Comparison of ENCODE assay signal across 25 cellular contexts in the genomic region with DNA sequence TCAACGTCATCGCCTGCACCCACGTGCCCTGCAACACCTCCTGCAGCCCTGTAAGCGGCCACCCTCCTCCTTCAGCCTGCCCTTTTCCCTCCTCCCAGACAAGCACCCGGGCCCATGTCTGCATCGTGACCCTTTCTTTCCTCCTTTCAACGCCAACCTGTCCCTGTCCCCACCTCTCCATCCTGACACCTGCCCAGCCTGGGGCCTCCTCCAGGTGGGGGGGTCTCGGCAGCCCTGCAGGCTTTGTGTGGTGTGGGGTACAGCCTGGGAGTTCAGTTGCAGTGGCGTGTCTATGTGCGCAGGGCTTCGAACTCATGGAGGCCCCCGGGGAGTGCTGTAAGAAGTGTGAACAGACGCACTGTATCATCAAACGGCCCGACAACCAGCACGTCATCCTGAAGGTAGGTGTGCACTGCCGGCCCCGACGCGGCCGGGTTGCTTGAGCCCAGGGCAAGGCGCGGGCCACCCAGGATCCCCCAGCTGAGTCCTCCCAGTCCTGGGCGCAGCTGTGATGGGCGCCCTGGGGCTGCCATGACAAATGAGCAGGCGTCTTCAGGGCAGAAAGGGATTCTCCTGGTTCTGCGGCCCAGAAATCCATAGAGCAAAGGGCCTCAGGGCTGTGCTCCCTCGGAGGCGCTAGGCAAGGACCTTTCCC. TPM values are rescaled to one million over a fixed set of nuclear protein-coding genes. Genes with fewer than 3 reads are reported as not detected.
DNase-seq lines count a peak whose midpoint lies in the region; ATAC-seq and TF ChIP-seq lines count a peak whose summit lies in the region.
"Had no signal": no experiment of that assay in that cellular context is flagged by ENCODE, and none has a peak within 500 bp of the region (broad histone marks: within the 10 kb centered on the region; RNA-seq: fewer than 3 reads in every experiment).

No MANE protein-coding gene starts in this region.

- no peak overlapping the region for H3K4me3 Mint-ChIP-seq in natural killer cell treated with Interleukin-12 subunit alpha and Interleukin-12 subunit beta and Interleukin-15 and Interleukin-18, amount 100 ng/mL, for 72 hours
- no peak overlapping the region for H3K4me3 Mint-ChIP-seq in natural killer cell
- H3K4me3 Mint-ChIP-seq: CD4-positive, alpha-beta memory T cell; H9 had no signal

- no peak overlapping the region for H4K91ac ChIP-seq in neuronal stem cell (ENCODE audit: low read depth, low read length, poor library complexity)

- in situ Hi-C loops in GM13977 (cut with MboI; ENCODE audit: low pct_unique_long_range_greater_than_20kb, low sequenced_read_pairs, unreplicated experiment) = no loop called here

- H3K79me1 ChIP-seq in neuronal stem cell (ENCODE audit: low read depth, low read length) = no peaks in the 10 kb centered on the region

- DNase-seq in Right ventricle myocardium superior (peak; percentile 16), right atrium auricular region (ENCODE audit: low spot score) (no peak), natural killer cell (no peak), neuronal stem cell (ENCODE audit: low spot score) (no peak), Peyer's patch (no peak), GM13977 (ENCODE audit: low spot score) (no peak)
- peak; percentile 37 for DNase-seq in natural killer cell treated with Interleukin-12 subunit alpha and Interleukin-12 subunit beta and Interleukin-15 and Interleukin-18, amount 100 ng/mL, for 72 hours (ENCODE audit: low spot score)
- DNase-seq: 8988T, ACHN, AML-193, BE2C, Calu3, COR-L47, DMS53, DMS79 treated with DMSO at 0.1 percent for 48 hours, GF-D8, GM23248, H9 had no signal

- H2BK12ac ChIP-seq in neuronal stem cell (ENCODE audit: low read length) = no peak overlapping the region

- no CpG with 5 or more reads among the region's 29 CpGs for WGBS in neuronal stem cell (ENCODE audit: extremely low coverage in 2 of 2, insufficient read length in 2 of 2, insufficient replicate concordance in 1 of 2), 2 donors

- H3K18ac ChIP-seq in neuronal stem cell (ENCODE audit: low read length) = peak overlapping the region; percentile 20

- H3K27me3 ChIP-seq in right atrium auricular region (no peaks in the 10 kb centered on the region), neuronal stem cell (ENCODE audit: control insufficient read depth in 3 of 3, insufficient read depth in 3 of 3, low read depth in 1 of 3, low read length in 3 of 3) (peaks cover 0 to 1% (median 0%) of the 10 kb centered on the region in 3 experiments), Peyer's patch (no peaks in the 10 kb centered on the region)
- H3K27me3 ChIP-seq: BE2C; BLaER1 treated with 17β-estradiol and CSF1 and Interleukin-3, amounts not matched to agents 10 nM and 100 nM had no signal

- no peaks in the 10 kb centered on the region for H3K27me3 Mint-ChIP-seq in natural killer cell treated with Interleukin-12 subunit alpha and Interleukin-12 subunit beta and Interleukin-15 and Interleukin-18, amount 100 ng/mL, for 72 hours
- peaks cover 0 to 4% of the 10 kb centered on the region in 2 donors for H3K27me3 Mint-ChIP-seq in natural killer cell (ENCODE audit: low read depth in 2 of 2)

- no peak for ATAC-seq in Right ventricle myocardium superior (ENCODE audit: poor library complexity)
- no peak for ATAC-seq in natural killer cell treated with Interleukin-12 subunit alpha and Interleukin-12 subunit beta and Interleukin-15 and Interleukin-18, amount 100 ng/mL, for 72 hours
- ATAC-seq in natural killer cell = no peak
- ATAC-seq: A549, HCT116 had no signal

- H2AK5ac ChIP-seq in neuronal stem cell (ENCODE audit: low read depth, low read length) = peak overlapping the region; percentile 56

- H3K27ac Mint-ChIP-seq in natural killer cell treated with Interleukin-12 subunit alpha and Interleukin-12 subunit beta and Interleukin-15 and Interleukin-18, amount 100 ng/mL, for 72 hours = no peak overlapping the region
- no peak overlapping the region for H3K27ac Mint-ChIP-seq in natural killer cell
- H3K27ac Mint-ChIP-seq: CD4-positive, alpha-beta memory T cell; H9 had no signal

- H2AFZ ChIP-seq in neuronal stem cell (ENCODE audit: low read length) = no peak overlapping the region
- H2AFZ ChIP-seq: GM23248 had no signal

- no peak overlapping the region for H3K23ac ChIP-seq in neuronal stem cell (ENCODE audit: low read depth, low read length, poor library complexity)

- TF ChIP-seq POLR2A in Peyer's patch (IDR thresholded peaks at IDR 0.05) = no peak

- H3K4ac ChIP-seq in neuronal stem cell (ENCODE audit: low read length) = no peak overlapping the region

- intact Hi-C loops in Right ventricle myocardium superior (cut with DNase I) (no loop called here), natural killer cell (cut with micrococcal nuclease) (no loop called here)

- TF ChIP-seq CTCF in right atrium auricular region (IDR thresholded peaks at IDR 0.05) (no peak), natural killer cell (IDR thresholded peaks at IDR 0.05) (no peak), Peyer's patch (IDR thresholded peaks at IDR 0.05) (no peak), GM13977 (IDR thresholded peaks at IDR 0.05; ENCODE audit: extremely low read depth, insufficient read depth, missing control alignments) (no peak)

- no peaks in the 10 kb centered on the region for H3K36me3 Mint-ChIP-seq in natural killer cell treated with Interleukin-12 subunit alpha and Interleukin-12 subunit beta and Interleukin-15 and Interleukin-18, amount 100 ng/mL, for 72 hours
- H3K36me3 Mint-ChIP-seq in natural killer cell = no peaks in the 10 kb centered on the region
- H3K36me3 Mint-ChIP-seq: CD4-positive, alpha-beta memory T cell had no signal

- no peak overlapping the region for H3K4me3 ChIP-seq in right atrium auricular region
- no peak overlapping the region for H3K4me3 ChIP-seq in neuronal stem cell (ENCODE audit: low read length in 2 of 2)
- H3K4me3 ChIP-seq in Peyer's patch = no peak overlapping the region
- H3K4me3 ChIP-seq: A549; BLaER1 treated with 17β-estradiol and CSF1 and Interleukin-3, amounts not matched to agents 10 nM and 100 nM; GM23248 had no signal

- no peak overlapping the region for H3K4me2 ChIP-seq in neuronal stem cell (ENCODE audit: insufficient read depth, low read length, poor library complexity, severe bottlenecking)
- H3K4me2 ChIP-seq: A549; BLaER1 treated with 17β-estradiol and CSF1 and Interleukin-3, amounts not matched to agents 10 nM and 100 nM had no signal

- H3K9me3 Mint-ChIP-seq in natural killer cell treated with Interleukin-12 subunit alpha and Interleukin-12 subunit beta and Interleukin-15 and Interleukin-18, amount 100 ng/mL, for 72 hours = no peaks in the 10 kb centered on the region
- no peaks in the 10 kb centered on the region for H3K9me3 Mint-ChIP-seq in natural killer cell
- H3K9me3 Mint-ChIP-seq: CD4-positive, alpha-beta memory T cell had no signal

- H2BK15ac ChIP-seq in neuronal stem cell (ENCODE audit: low read length) = no peak overlapping the region

- peak overlapping the region; percentile 77 for H3K9ac ChIP-seq in neuronal stem cell (ENCODE audit: low read depth, low read length, poor library complexity)
- H3K9ac ChIP-seq: BLaER1 treated with 17β-estradiol and CSF1 and Interleukin-3, amounts not matched to agents 10 nM and 100 nM; GM23248 had no signal

- H2BK5ac ChIP-seq in neuronal stem cell (ENCODE audit: low read length) = no peak overlapping the region

- no peak overlapping the region for H3K14ac ChIP-seq in neuronal stem cell (ENCODE audit: low read length)

- no peaks in the 10 kb centered on the region for H3K4me1 Mint-ChIP-seq in natural killer cell treated with Interleukin-12 subunit alpha and Interleukin-12 subunit beta and Interleukin-15 and Interleukin-18, amount 100 ng/mL, for 72 hours (ENCODE audit: low read depth in 2 of 2)
- no peaks in the 10 kb centered on the region for H3K4me1 Mint-ChIP-seq in natural killer cell
- H3K4me1 Mint-ChIP-seq: CD4-positive, alpha-beta memory T cell; H9 had no signal

- no peak overlapping the region for H4K8ac ChIP-seq in neuronal stem cell (ENCODE audit: low read depth, low read length)

- H3K4me1 ChIP-seq in right atrium auricular region = no peaks in the 10 kb centered on the region
- no peaks in the 10 kb centered on the region for H3K4me1 ChIP-seq in neuronal stem cell (ENCODE audit: control insufficient read depth in 2 of 2, insufficient read depth in 1 of 2, low read depth in 1 of 2, low read length in 2 of 2)
- no peaks in the 10 kb centered on the region for H3K4me1 ChIP-seq in Peyer's patch
- H3K4me1 ChIP-seq: A549, BE2C had no signal

- H3K27ac ChIP-seq in right atrium auricular region (no peak overlapping the region), neuronal stem cell (replicated peaks; ENCODE audit: low read length) (no peak overlapping the region), Peyer's patch (no peak overlapping the region)
- H3K27ac ChIP-seq: A549; BLaER1 treated with 17β-estradiol and CSF1 and Interleukin-3, amounts not matched to agents 10 nM and 100 nM; GM23248 had no signal

- peak overlapping the region; percentile 36 for H2BK120ac ChIP-seq in neuronal stem cell (ENCODE audit: low read depth, low read length)

- H3K36me3 ChIP-seq in right atrium auricular region = no peaks in the 10 kb centered on the region
- H3K36me3 ChIP-seq in neuronal stem cell (replicated peaks in 1 of 2; ENCODE audit: control insufficient read depth in 2 of 2, insufficient read depth in 2 of 2, low read length in 2 of 2) = no peaks in the 10 kb centered on the region
- H3K36me3 ChIP-seq in Peyer's patch = no peaks in the 10 kb centered on the region
- H3K36me3 ChIP-seq: BE2C; BLaER1 treated with 17β-estradiol and CSF1 and Interleukin-3, amounts not matched to agents 10 nM and 100 nM had no signal

- H3K9me3 ChIP-seq in right atrium auricular region (no peaks in the 10 kb centered on the region), neuronal stem cell (replicated peaks in 1 of 2; ENCODE audit: control insufficient read depth in 2 of 2, insufficient read depth in 1 of 2, low read depth in 1 of 2, low read length in 2 of 2) (peaks cover 0 to 7% of the 10 kb centered on the region in 2 donors), Peyer's patch (no peaks in the 10 kb centered on the region)
- H3K9me3 ChIP-seq: A549, BE2C had no signal

RNA-seq across cellular contexts. Expression of a gene that starts 33.7 kb away (rescaled TPM):
- not detected for total RNA-seq in Right ventricle myocardium superior
- not detected for total RNA-seq in right atrium auricular region
- total RNA-seq in natural killer cell treated with Interleukin-12 subunit alpha and Interleukin-12 subunit beta and Interleukin-15 and Interleukin-18, amount 100 ng/mL, for 72 hours = not detected
- total RNA-seq in natural killer cell = not detected
- not detected for polyA plus RNA-seq in neuronal stem cell (2013, experiment 1 of 2)
- under 0.01 TPM for polyA plus RNA-seq in neuronal stem cell (2013, experiment 2 of 2)
- total RNA-seq in Peyer's patch = 1,000 to 10,000 TPM in 2 of 4 donors, 100 to 1,000 TPM in 2; 817 to 1,165 (median 1,010) TPM
- total RNA-seq: Calu3; CD4-positive, alpha-beta memory T cell; Daoy; G401; GM23248; H1; H9 had no signal
- polyA plus RNA-seq: CD4-positive, alpha-beta memory T cell; GM23248; H1 had no signal

RNA-seq across cellular contexts. Expression of a gene that starts 49.4 kb away (rescaled TPM):
- total RNA-seq in Right ventricle myocardium superior (not detected), right atrium auricular region (not detected), natural killer cell (not detected), Peyer's patch (not detected)
- total RNA-seq in natural killer cell treated with Interleukin-12 subunit alpha and Interleukin-12 subunit beta and Interleukin-15 and Interleukin-18, amount 100 ng/mL, for 72 hours = not detected
- not detected for polyA plus RNA-seq in neuronal stem cell (2013, experiment 1 of 2)
- polyA plus RNA-seq in neuronal stem cell (2013, experiment 2 of 2) = not detected
- total RNA-seq: CD4-positive, alpha-beta memory T cell; Daoy; G401; GM23248; H1; H9 had no signal
- polyA plus RNA-seq: CD4-positive, alpha-beta memory T cell; GM23248; H1 had no signal

Comparison
In these comparisons a context has a peak if more than half of its experiments do, and no peak if none do; other contexts are left out.
1. DNase-seq: peak in Right ventricle myocardium superior (single experiment) and natural killer cell treated with Interleukin-12 subunit alpha and Interleukin-12 subunit beta and Interleukin-15 and Interleukin-18, amount 100 ng/mL, for 72 hours (single experiment); none in right atrium auricular region (single experiment), natural killer cell (single experiment), neuronal stem cell (single experiment), Peyer's patch (0 of 3) and GM13977 (single experiment).
2. RNA of a gene that starts 33.7 kb away (total RNA-seq): 817 to 1,165 TPM in Peyer's patch; not detected in Right ventricle myocardium superior (single experiment), not detected in right atrium auricular region, not detected in natural killer cell treated with Interleukin-12 subunit alpha and Interleukin-12 subunit beta and Interleukin-15 and Interleukin-18, amount 100 ng/mL, for 72 hours and not detected in natural killer cell; every median in the first group is over 100 times any median in the second.